ENCODE assay signal across 20 cellular contexts in the genomic region with DNA sequence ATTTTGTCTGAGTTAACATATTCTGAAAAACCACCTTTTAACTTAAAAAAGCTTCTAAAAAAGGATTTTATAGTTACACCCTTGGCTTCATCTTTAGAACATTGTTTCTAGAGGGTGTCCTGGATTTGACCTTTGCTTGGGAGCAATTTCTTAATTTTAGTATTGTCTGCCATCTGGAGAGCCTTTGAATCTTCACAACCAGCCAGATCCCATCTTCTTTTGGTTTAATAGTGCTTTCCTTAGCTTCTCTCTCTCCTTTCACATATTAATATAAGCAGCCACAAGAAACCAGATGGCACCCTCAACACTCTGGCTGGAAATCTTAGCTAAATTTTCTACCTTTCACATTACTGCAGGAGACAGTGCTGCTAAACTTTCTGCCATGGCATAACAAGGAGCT.
A peak's percentile ranks its signal among the peaks of the same experiment; 100 is the strongest.
DNase-seq lines count a peak whose midpoint lies in the region; ATAC-seq and TF ChIP-seq lines count a peak whose summit lies in the region.
"Had no signal": no experiment of that assay in that cellular context is flagged by ENCODE, and none has a peak within 500 bp of the region (broad histone marks: within the 10 kb centered on the region; RNA-seq: fewer than 3 reads in every experiment).

No MANE protein-coding gene starts in this region.

- no peaks in the 10 kb centered on the region for H3K27me3 ChIP-seq in RWPE2 (ENCODE audit: insufficient read depth, poor library complexity, severe bottlenecking)
- no peaks in the 10 kb centered on the region for H3K27me3 ChIP-seq in esophagus muscularis mucosa
- H3K27me3 ChIP-seq: BE2C had no signal

- intact Hi-C loops in esophagus muscularis mucosa (cut with DNase I) (no loop called here), sciatic nerve (cut with DNase I) (no loop called here)

- DNase-seq in NCI-H2171 treated with DMSO at 0.1 percent for 48 hours (lab: John Stamatoyannopoulos, UW) (peak; percentile 26), NCI-H2171 (lab: John Stamatoyannopoulos, UW) (no peak), RWPE2 (ENCODE audit: low spot score) (no peak), esophagus muscularis mucosa (ENCODE audit: extremely low spot score) (peak; percentile 17), sciatic nerve (ENCODE audit: low spot score) (no peak), germinal center (ENCODE audit: low spot score) (no peak)
- DNase-seq: BE2C; C1 segment of cervical spinal cord; CD4-positive, CD25-positive, alpha-beta regulatory T cell; CD8-positive, alpha-beta memory T cell; COR-L47; DMS 273 treated with DMSO at 0.1 percent for 48 hours; DND-41 had no signal

- ATAC-seq in RWPE2 (ENCODE audit: low read depth) (no peak), sciatic nerve (peak; percentile 34), esophagus mucosa (no peak), GM19455 (IDR thresholded peaks at IDR 0.05; ENCODE audit: unreplicated experiment) (no peak)
- ATAC-seq: A549, GM12878, HepG2 had no signal

- H3K4me3 ChIP-seq in RWPE2 (ENCODE audit: severe bottlenecking) (no peak overlapping the region), esophagus muscularis mucosa (no peak overlapping the region)
- H3K4me3 ChIP-seq: A549, GM12878, HAP-1 had no signal

- TF ChIP-seq CTCF in RWPE2 (IDR thresholded peaks at IDR 0.05; ENCODE audit: poor library complexity, severe bottlenecking): no peak
- TF ChIP-seq CTCF in esophagus muscularis mucosa (IDR thresholded peaks at IDR 0.05): no peak

- TF ChIP-seq POLR2A in esophagus muscularis mucosa (IDR thresholded peaks at IDR 0.05; ENCODE audit: low read depth): no peak

- peaks cover 38% of the 10 kb centered on the region for H3K4me1 ChIP-seq in RWPE2 (ENCODE audit: insufficient read depth, poor library complexity, severe bottlenecking)
- H3K4me1 ChIP-seq in esophagus muscularis mucosa: peaks cover 0 to 5% (median 0%) of the 10 kb centered on the region in 4 donors
- H3K4me1 ChIP-seq: BE2C, HAP-1 had no signal

- no peaks in the 10 kb centered on the region for H3K36me3 ChIP-seq in RWPE2 (ENCODE audit: low read depth)
- no peaks in the 10 kb centered on the region for H3K36me3 ChIP-seq in esophagus muscularis mucosa
- H3K36me3 ChIP-seq: BE2C, HAP-1 had no signal

- no peaks in the 10 kb centered on the region for H3K9me3 ChIP-seq in RWPE2 (ENCODE audit: severe bottlenecking)
- H3K9me3 ChIP-seq in esophagus muscularis mucosa: no peaks in the 10 kb centered on the region
- H3K9me3 ChIP-seq: A549, BE2C, HAP-1 had no signal

- no peak for TF ChIP-seq EP300 in esophagus muscularis mucosa (IDR thresholded peaks at IDR 0.05)

- H3K27ac ChIP-seq in RWPE2 (ENCODE audit: poor library complexity, severe bottlenecking): peak overlapping the region; percentile 98
- H3K27ac ChIP-seq in esophagus muscularis mucosa (replicated peaks in 1 of 4): no peak overlapping the region
- H3K27ac ChIP-seq: 22Rv1 had no signal

Comparison
In these comparisons a context has a peak if more than half of its experiments do, and no peak if none do; other contexts are left out.
1. DNase-seq: peak in NCI-H2171 treated with DMSO at 0.1 percent for 48 hours (single experiment) and esophagus muscularis mucosa (single experiment); none in NCI-H2171 (single experiment), RWPE2 (single experiment), sciatic nerve (single experiment) and germinal center (single experiment).